ENCODE assay signal across 15 cellular contexts in the genomic region with DNA sequence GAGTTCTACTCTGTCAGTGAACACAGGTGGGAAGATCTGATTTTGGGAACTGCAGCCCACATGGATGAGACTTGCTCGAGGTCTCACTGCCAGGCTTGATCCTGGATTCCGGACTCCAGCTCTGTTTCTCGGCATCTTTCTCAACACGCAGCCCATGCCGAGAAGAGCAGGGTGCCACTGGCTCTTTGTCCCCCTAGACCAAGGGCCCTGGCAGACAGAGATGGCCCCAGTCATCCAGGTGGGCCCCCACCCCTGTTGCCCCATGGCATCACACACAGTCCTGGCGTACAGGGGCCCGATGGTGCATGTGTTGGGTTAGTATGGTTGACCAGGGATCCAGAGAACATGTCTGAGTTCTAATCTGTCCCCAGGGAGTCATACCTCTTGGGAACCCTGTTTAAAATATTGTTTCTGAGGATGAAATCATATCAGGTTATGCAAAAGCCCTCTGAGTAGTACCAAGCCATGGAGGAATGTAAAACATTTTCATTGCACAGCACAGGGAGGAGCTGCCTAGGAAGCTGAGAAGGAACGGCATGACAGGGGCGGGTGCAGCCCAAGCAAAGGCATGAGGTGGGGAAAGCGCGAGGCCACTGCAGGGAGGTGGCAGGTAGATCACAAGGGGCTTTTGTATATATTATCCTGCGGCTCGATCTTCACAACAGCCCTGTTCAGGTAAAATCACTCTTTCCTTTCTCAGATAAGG.
"Had no signal": no experiment of that assay in that cellular context is flagged by ENCODE, and none has a peak within 500 bp of the region (broad histone marks: within the 10 kb centered on the region; RNA-seq: fewer than 3 reads in every experiment).

No MANE protein-coding gene starts in this region.

- H3K4me3 Mint-ChIP-seq: activated naive CD8-positive, alpha-beta T cell treated with anti-CD3 and anti-CD28 coated beads, Interleukin-2, amount 50 U/mL, for 24 hours; activated T-helper 17 cell treated with anti-CD3 and anti-CD28 coated beads, Interleukin-2, amount 50 U/mL, for 72 hours; stimulated activated naive CD8-positive, alpha-beta T cell treated with anti-CD3 and anti-CD28 coated beads, Interleukin-15, amount 100 ng/mL, for 72 hours; T-helper 2 cell treated with Interferon-gamma antibody and Interleukin-4, amounts not matched to agents 5 μg/mL and 100 μg/mL, for 36 hours had no signal

- H3K27ac Mint-ChIP-seq: activated naive CD8-positive, alpha-beta T cell treated with anti-CD3 and anti-CD28 coated beads, Interleukin-2, amount 50 U/mL, for 24 hours; activated T-helper 17 cell treated with anti-CD3 and anti-CD28 coated beads, Interleukin-2, amount 50 U/mL, for 72 hours; stimulated activated naive CD8-positive, alpha-beta T cell treated with anti-CD3 and anti-CD28 coated beads, Interleukin-15, amount 100 ng/mL, for 72 hours; T-helper 2 cell treated with Interferon-gamma antibody and Interleukin-4, amounts not matched to agents 5 μg/mL and 100 μg/mL, for 36 hours had no signal

- H3K4me3 ChIP-seq: hepatocyte, left ventricle myocardium inferior, mucosa of descending colon had no signal

- H3K36me3 ChIP-seq: left ventricle myocardium inferior, neutrophil had no signal

- H3K36me3 Mint-ChIP-seq: naive thymus-derived CD8-positive, alpha-beta T cell had no signal

- H3K9me3 Mint-ChIP-seq: activated naive CD8-positive, alpha-beta T cell treated with anti-CD3 and anti-CD28 coated beads, Interleukin-2, amount 50 U/mL, for 24 hours; activated T-helper 17 cell treated with anti-CD3 and anti-CD28 coated beads, Interleukin-2, amount 50 U/mL, for 72 hours; naive thymus-derived CD8-positive, alpha-beta T cell; stimulated activated naive CD8-positive, alpha-beta T cell treated with anti-CD3 and anti-CD28 coated beads, Interleukin-15, amount 100 ng/mL, for 72 hours; T-helper 2 cell treated with Interferon-gamma antibody and Interleukin-4, amounts not matched to agents 5 μg/mL and 100 μg/mL, for 36 hours had no signal

- H3K27ac ChIP-seq: hepatocyte, left ventricle myocardium inferior, neutrophil had no signal

- H3K9me3 ChIP-seq: left ventricle myocardium inferior, mucosa of descending colon, neutrophil had no signal

- DNase-seq: activated CD4-positive, alpha-beta T cell treated with anti-CD3 and anti-CD28 coated beads, Interleukin-2, amount 50 U/mL, for 1 hour; activated naive CD4-positive, alpha-beta T cell treated with Interleukin-2 at 50 U/mL for 16 hours; activated naive CD8-positive, alpha-beta T cell treated with anti-CD3 and anti-CD28 coated beads, Interleukin-2, amount 50 U/mL, for 24 hours; left ventricle myocardium inferior; mucosa of descending colon; naive thymus-derived CD8-positive, alpha-beta T cell; posterior cingulate gyrus; right cardiac atrium; small intestine; stimulated activated CD4-positive, alpha-beta T cell treated with anti-CD3 and anti-CD28 coated beads, Interleukin-4, amount 100 ng/mL, for 4 hours; stimulated activated naive CD8-positive, alpha-beta T cell treated with anti-CD3 and anti-CD28 coated beads, Interleukin-15, amount 100 ng/mL, for 72 hours had no signal

- H3K4me1 Mint-ChIP-seq: activated T-helper 17 cell treated with anti-CD3 and anti-CD28 coated beads, Interleukin-2, amount 50 U/mL, for 72 hours had no signal

- ATAC-seq: activated naive CD8-positive, alpha-beta T cell treated with anti-CD3 and anti-CD28 coated beads, Interleukin-2, amount 50 U/mL, for 24 hours; activated T-helper 17 cell treated with anti-CD3 and anti-CD28 coated beads, Interleukin-2, amount 50 U/mL, for 72 hours; mucosa of descending colon; naive thymus-derived CD8-positive, alpha-beta T cell; right cardiac atrium; stimulated activated naive CD8-positive, alpha-beta T cell treated with anti-CD3 and anti-CD28 coated beads, Interleukin-15, amount 100 ng/mL, for 72 hours had no signal
